Comparison of ENCODE assay signal across 8 cellular contexts in the genomic region with DNA sequence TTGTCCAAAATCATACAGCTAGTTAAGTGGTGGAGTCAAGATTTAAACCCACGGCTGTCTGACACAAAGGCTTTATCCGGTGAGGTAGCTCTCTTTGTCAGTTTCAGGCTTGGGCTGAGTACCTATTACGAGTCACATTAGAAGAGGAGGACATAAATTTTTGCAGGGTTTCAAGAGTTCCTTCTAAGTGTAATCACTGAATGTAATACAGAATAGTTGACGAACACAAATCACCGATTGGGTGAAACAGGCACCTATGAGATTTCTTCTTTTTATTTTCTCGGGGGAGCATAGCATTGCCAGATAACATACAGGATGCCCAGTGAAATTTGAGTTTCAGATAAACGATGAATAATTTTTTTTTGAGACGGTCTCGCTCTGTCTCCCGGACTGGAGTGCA. TPM values are rescaled to one million over a fixed set of nuclear protein-coding genes. Genes with fewer than 3 reads are reported as not detected.
DNase-seq lines count a peak whose midpoint lies in the region; ATAC-seq, FAIRE-seq and TF ChIP-seq lines count a peak whose summit lies in the region.

No MANE protein-coding gene starts in this region.

- H3K4me3 ChIP-seq in lung (peak overlapping the region; percentile 60), small intestine (ENCODE audit: low read depth in 1 of 2, low read length in 2 of 2) (peak overlapping the region in 1 of 2 donors; percentile 80)

- H3K4me3 Mint-ChIP-seq in H9 = peak overlapping the region; percentile 91 to 95

- no peak overlapping the region for H2BK5ac ChIP-seq in H9 (ENCODE audit: insufficient read length, low read length)

- H4K91ac ChIP-seq in H9 (ENCODE audit: insufficient read length, low read depth, low read length) = no peak overlapping the region

- no CpG with 5 or more reads among the region's 10 CpGs for WGBS in H9 (ENCODE audit: extremely low coverage, insufficient read length, low lambda C conversion rate)
- 38 to 44% methylated on average over 10 of the region's 10 CpGs for WGBS in lung, 2 donors
- 7 to 24% (median 19%) methylated on average over 10 of the region's 10 CpGs for WGBS in small intestine, 3 donors

- peaks cover 8% of the 10 kb centered on the region in 2 experiments for H3K4me1 Mint-ChIP-seq in H9

- no peak overlapping the region for H2BK15ac ChIP-seq in H9 (ENCODE audit: low read depth, low read length)

- H2BK12ac ChIP-seq in H9 (ENCODE audit: insufficient read length, low read depth, low read length) = no peak overlapping the region

- no peak overlapping the region for H3K18ac ChIP-seq in H9 (ENCODE audit: insufficient read length, low read depth, low read length)

- no peak overlapping the region for H3K4ac ChIP-seq in H9 (ENCODE audit: low read depth, low read length)

- H3K9ac ChIP-seq in H9 (ENCODE audit: extremely low read depth, insufficient read length, low read length) = peak overlapping the region; percentile 93

- H3K27me3 Mint-ChIP-seq in H9 (ENCODE audit: low read depth) = peaks cover 2% of the 10 kb centered on the region; the same call in 1 of the 2 replicates

- H2BK20ac ChIP-seq in H9 (ENCODE audit: low read depth, low read length, poor library complexity, severe bottlenecking) = no peak overlapping the region

- H3K23me2 ChIP-seq in H9 (ENCODE audit: insufficient read length, low read depth, low read length, poor library complexity, severe bottlenecking) = no peaks in the 10 kb centered on the region

- no peak overlapping the region for H4K5ac ChIP-seq in H9 (ENCODE audit: insufficient read length, low read depth, low read length)

- peak overlapping the region; percentile 84 to 97 (median 93) for H3K27ac Mint-ChIP-seq in H9

- TF ChIP-seq CTCF in 22Rv1 (IDR thresholded peaks at IDR 0.05) = no peak
- TF ChIP-seq CTCF in H9 (conservative IDR thresholded peaks at IDR 0.05) = no peak
- TF ChIP-seq CTCF in lung (IDR thresholded peaks at IDR 0.05; ENCODE audit: control extremely low read depth, extremely low read depth) = no peak

- no peak overlapping the region for H3T11ph ChIP-seq in H9 (ENCODE audit: low read length)

- peak overlapping the region; percentile 84 for H3K27ac ChIP-seq in 22Rv1
- no peak overlapping the region for H3K27ac ChIP-seq in H9 (ENCODE audit: insufficient read length, low read depth, low read length)
- H3K27ac ChIP-seq in lung (ENCODE audit: low read depth in 1 of 2, low read length in 1 of 2) = peak overlapping the region in 1 of 2 donors; percentile 95
- H3K27ac ChIP-seq in small intestine (ENCODE audit: low read depth in 1 of 2, low read length in 1 of 2) = no peak overlapping the region

- H3K23ac ChIP-seq in H9 (ENCODE audit: insufficient read length, low read depth, low read length) = no peak overlapping the region

- no peak overlapping the region for H2AK5ac ChIP-seq in H9 (ENCODE audit: insufficient read length, low read length)

- H3K9me3 ChIP-seq in H9 (ENCODE audit: control insufficient read depth, low read depth, low read length) (no peaks in the 10 kb centered on the region), lung (ENCODE audit: control insufficient read depth in 2 of 2, insufficient read depth in 1 of 2, low read length in 1 of 2) (no peaks in the 10 kb centered on the region), small intestine (ENCODE audit: control insufficient read depth, low read depth) (no peaks in the 10 kb centered on the region)

- DNase-seq in H9 (no peak), astrocyte of the hippocampus (ENCODE audit: low read depth, low spot score) (peak; percentile 18), lung (ENCODE audit: low spot score) (no peak), NCI-H2227 treated with DMSO at 0.1 percent for 48 hours (lab: John Stamatoyannopoulos, UW) (no peak), small intestine (no peak), CD1c-positive myeloid dendritic cell (ENCODE audit: extremely low spot score) (no peak)
- no peak for DNase-seq in activated CD4-positive, alpha-beta T cell treated with anti-CD3 and anti-CD28 coated beads for 1 hour

- no peaks in the 10 kb centered on the region for H3K4me1 ChIP-seq in H9 (ENCODE audit: insufficient read depth, low read length)
- peaks cover 2 to 11% of the 10 kb centered on the region in 2 donors for H3K4me1 ChIP-seq in lung (ENCODE audit: control insufficient read depth in 2 of 2, insufficient read depth in 2 of 2, low read length in 2 of 2)
- peaks cover 3% of the 10 kb centered on the region in 2 donors for H3K4me1 ChIP-seq in small intestine (ENCODE audit: control insufficient read depth in 2 of 2, insufficient read depth in 1 of 2, low read depth in 1 of 2, low read length in 1 of 2)

- H3K79me2 ChIP-seq in H9 (ENCODE audit: insufficient read depth, low read length) = peaks cover 13% of the 10 kb centered on the region; the same call in 1 of the 2 replicates

- peaks cover 0 to 11% (median 6%) of the 10 kb centered on the region in 3 experiments; a peak in 5 of 7 replicates for H3K36me3 Mint-ChIP-seq in H9 (ENCODE audit: insufficient read depth in 1 of 3, low read depth in 3 of 3)

- H2AFZ ChIP-seq in H9 (ENCODE audit: low read length) = no peak overlapping the region

- H3K36me3 ChIP-seq in lung (ENCODE audit: control insufficient read depth in 2 of 2, insufficient read depth in 2 of 2, low read length in 2 of 2) (no peaks in the 10 kb centered on the region), small intestine (ENCODE audit: control insufficient read depth in 2 of 2, insufficient read depth in 2 of 2, low read length in 2 of 2) (no peaks in the 10 kb centered on the region)

- no peaks in the 10 kb centered on the region for H3K9me3 Mint-ChIP-seq in H9

- no peaks in the 10 kb centered on the region for H3K27me3 ChIP-seq in H9 (ENCODE audit: insufficient read depth, low read length)
- H3K27me3 ChIP-seq in lung (ENCODE audit: control insufficient read depth, insufficient read depth) = no peaks in the 10 kb centered on the region
- no peaks in the 10 kb centered on the region for H3K27me3 ChIP-seq in small intestine (ENCODE audit: control insufficient read depth in 2 of 2, insufficient read depth in 2 of 2, low read length in 2 of 2)

- H4K20me1 ChIP-seq in H9 (ENCODE audit: control insufficient read depth, insufficient read depth, insufficient read length) = no peaks in the 10 kb centered on the region

- peaks cover 3% of the 10 kb centered on the region for H3K79me1 ChIP-seq in H9 (ENCODE audit: insufficient read depth, low read depth, low read length, poor library complexity, severe bottlenecking)

- FAIRE-seq in small intestine (lab: Jason Lieb, UNC) = no peak

- no peak overlapping the region for H3K14ac ChIP-seq in H9 (ENCODE audit: insufficient read depth, low read length)

- no peak for ATAC-seq in lung (ENCODE audit: insufficient read depth, low FRiP score)

- H3K56ac ChIP-seq in H9 (ENCODE audit: insufficient read length, low read depth, low read length) = no peak overlapping the region

- H3K4me2 ChIP-seq in H9 (ENCODE audit: insufficient read depth, insufficient read length, low read length) = peak overlapping the region; percentile 86

- no peak overlapping the region for H2BK120ac ChIP-seq in H9 (ENCODE audit: low read depth, low read length, poor library complexity, severe bottlenecking)

- no peak overlapping the region for H4K8ac ChIP-seq in H9 (replicated peaks; ENCODE audit: insufficient read length, low read depth, low read length)

RNA-seq across cellular contexts. Expression of gene PSMD4, which starts 0.8 kb away (rescaled TPM):
- total RNA-seq in H9 (2021) = 205 and 207 TPM in 2 replicates
- 100 to 1,000 TPM in 1 of 2 donors, 10 to 100 TPM in 1; 96.9 to 147 TPM for total RNA-seq in lung
- polyA plus RNA-seq in lung = 100 to 1,000 TPM; 209 to 212 TPM
- 100 to 1,000 TPM; 152 to 182 (median 153) TPM for polyA plus RNA-seq in small intestine

RNA-seq across cellular contexts. Expression of gene ZNF687, which starts 26.7 kb away (rescaled TPM):
- total RNA-seq in H9 (2021) (52.9 and 58.2 TPM in 2 replicates), lung (10 to 100 TPM; 14.0 to 31.2 TPM)
- polyA plus RNA-seq in lung (10 to 100 TPM in 1 of 2 donors, 1 to 10 TPM in 1; 9.6 to 13.7 TPM), small intestine (10 to 100 TPM; 12.2 to 13.4 (median 12.3) TPM)

RNA-seq across cellular contexts. Expression of gene PIP5K1A, which starts 57.0 kb away (rescaled TPM):
- total RNA-seq in H9 (2021) (94.6 and 101 TPM in 2 replicates), lung (100 to 1,000 TPM in 1 of 2 donors, 10 to 100 TPM in 1; 47.6 to 120 TPM)
- polyA plus RNA-seq in lung (10 to 100 TPM; 21.7 to 27.4 TPM), small intestine (10 to 100 TPM; 18.8 to 31.5 (median 31.3) TPM)
